ENCODE assay signal across 8 cellular contexts in genomic region chr9:137590469-137591383, GRCh38. TPM values are rescaled to one million over a fixed set of nuclear protein-coding genes. Genes with fewer than 3 reads are reported as not detected.
DNase-seq lines count a peak whose midpoint lies in the region; TF ChIP-seq lines count a peak whose summit lies in the region.

Gene ZMYND19, minus strand, starts transcription at chr9:137590512. Its CDS starts 249 bp downstream, at chr9:137590263.

- no peaks in the 10 kb centered on the region for H3K9me3 ChIP-seq in osteoblast (ENCODE audit: low read depth, low read length)

- no peaks in the 10 kb centered on the region for H3K27me3 ChIP-seq in osteoblast (ENCODE audit: insufficient read depth, low read length)

- peaks cover 9% of the 10 kb centered on the region for H3K4me1 ChIP-seq in osteoblast (ENCODE audit: insufficient read depth, low read length)

- peaks cover 25% of the 10 kb centered on the region for H3K36me3 ChIP-seq in osteoblast (ENCODE audit: insufficient read depth, low read length)

- DNase-seq in GF-D8 (lab: John Stamatoyannopoulos, UW) (peak; percentile 72), HEK293T (ENCODE audit: extremely low spot score) (peak; percentile 99), MV-4-11 (lab: John Stamatoyannopoulos, UW) (peak; percentile 70), SK-N-DZ (ENCODE audit: low spot score) (peak; percentile 84), globus pallidus (ENCODE audit: low spot score) (peak; percentile 80), osteoblast (ENCODE audit: insufficient read length, low spot score, missing footprints) (peak; percentile 100)
- peak; percentile 88 for DNase-seq in activated naive CD4-positive, alpha-beta T cell treated with Interleukin-2 at 50 U/mL for 16 hours

- H3K4me3 ChIP-seq in osteoblast (ENCODE audit: insufficient read depth, low read length) = peak within 1 kb of the TSS; percentile 84

- no peak for TF ChIP-seq CTCF in osteoblast (IDR thresholded peaks at IDR 0.05; ENCODE audit: extremely low read depth, low read depth, low read length)

- H2AFZ ChIP-seq in osteoblast (ENCODE audit: low read length) = peak within 1 kb of the TSS; percentile 97

- POLR2A ChIA-PET in HEK293T (lab: Yijun Ruan, JAX) = interaction anchor here (0.6 to 1.7 kb wide), 8 partner anchors 9 to 39 kb away, joined by 3 to 15 read pairs (median 4); partner anchors contain the start of genes ARRDC1, DPH7 and EHMT1

- H3K27ac ChIP-seq in osteoblast (ENCODE audit: low read depth, low read length) = peak within 1 kb of the TSS; percentile 33
- no peak within 1 kb of the TSS for H3K27ac ChIP-seq in temporal lobe (ENCODE audit: low read depth, low read length)

- peak within 1 kb of the TSS; percentile 95 for H3K4me2 ChIP-seq in osteoblast (ENCODE audit: insufficient read depth, low read length)

- peaks cover 33% of the 10 kb centered on the region for H3K79me2 ChIP-seq in osteoblast (ENCODE audit: insufficient read depth, low read length)

- H4K20me1 ChIP-seq in osteoblast (ENCODE audit: insufficient read depth, low read length) = peaks cover 17% of the 10 kb centered on the region

- CTCF ChIA-PET in HEK293T (lab: Yijun Ruan, JAX) = interaction anchor here (0.6 to 1.1 kb wide), 2 partner anchors 12 to 45 kb away, joined by 3 read pairs; no protein-coding TSS in a partner anchor

TF ChIP-seq in HEK293T, 16 proteins besides CTCF, POLR2A, EP300 and RAD21:
- peak; percentile 43; the same call in 1 of the 2 replicates for TF ChIP-seq L3MBTL2 (conservative IDR thresholded peaks at IDR 0.05)
- TF ChIP-seq ELF4 (IDR thresholded peaks at IDR 0.05) = no peak
- TF ChIP-seq NFRKB (IDR thresholded peaks at IDR 0.05) = no peak
- no peak for TF ChIP-seq PKNOX1 (IDR thresholded peaks at IDR 0.05)
- no peak for TF ChIP-seq TARDBP (IDR thresholded peaks at IDR 0.05)
- TF ChIP-seq ZNF384 (IDR thresholded peaks at IDR 0.05) = peak; percentile 82

RNA-seq across cellular contexts. Expression of gene ZMYND19, which starts in this region (rescaled TPM):
- polyA plus RNA-seq in SK-N-DZ (2014; cell fraction: cytosol; rRNA removed) = 88.9 and 95.8 TPM in 2 replicates
- 178 and 188 TPM in 2 replicates for polyA plus RNA-seq in SK-N-DZ (2014; cell fraction: nucleus; rRNA removed)
- total RNA-seq in osteoblast = 10.5 and 14.1 TPM in 2 replicates
- total RNA-seq in temporal lobe = 12.8 TPM
